Comparison of ENCODE assay signal across 21 cellular contexts in the genomic region with DNA sequence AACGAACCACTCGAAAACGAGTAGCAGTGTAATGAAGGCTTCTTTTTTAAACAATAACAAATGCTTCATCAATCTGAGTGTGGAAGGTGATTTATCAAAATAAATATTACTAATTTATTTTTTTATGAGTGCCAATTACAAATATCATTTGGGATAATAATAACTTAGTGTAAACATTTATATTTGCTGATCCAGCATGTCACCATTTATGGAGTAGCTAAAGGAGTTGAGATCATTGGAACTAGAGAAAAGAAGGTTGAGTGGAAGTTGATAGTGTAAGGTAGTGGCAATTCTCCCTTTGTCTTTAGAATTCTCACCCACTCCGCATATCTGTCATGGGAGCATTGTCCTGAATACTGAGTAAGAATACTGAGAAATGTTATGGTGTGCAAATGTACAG.
DNase-seq lines count a peak whose midpoint lies in the region; ATAC-seq, FAIRE-seq and TF ChIP-seq lines count a peak whose summit lies in the region.
"Had no signal": no experiment of that assay in that cellular context is flagged by ENCODE, and none has a peak within 500 bp of the region (broad histone marks: within the 10 kb centered on the region; RNA-seq: fewer than 3 reads in every experiment).

No MANE protein-coding gene starts in this region.

- peak overlapping the region; percentile 53; the same call in 1 of the 2 replicates for H2BK120ac ChIP-seq in IMR-90 (ENCODE audit: low read depth, low read length)

- H3K4me2 ChIP-seq in IMR-90 (ENCODE audit: low read depth, low read length) (no peak overlapping the region), K562 (ENCODE audit: insufficient read depth, low read length) (no peak overlapping the region)
- H3K4me2 ChIP-seq: BLaER1 treated with 17β-estradiol and CSF1 and Interleukin-3, amounts not matched to agents 10 nM and 100 nM had no signal

- no peak overlapping the region for H3K9ac ChIP-seq in IMR-90 (ENCODE audit: low read depth, low read length)
- H3K9ac ChIP-seq in K562 (ENCODE audit: insufficient read depth in 1 of 2, low read depth in 2 of 2, low read length in 2 of 2) = no peak overlapping the region
- H3K9ac ChIP-seq: BLaER1 treated with 17β-estradiol and CSF1 and Interleukin-3, amounts not matched to agents 10 nM and 100 nM had no signal

- H3K9me3 Mint-ChIP-seq in MCF 10A (ENCODE audit: unreplicated experiment) = no peaks in the 10 kb centered on the region
- H3K9me3 Mint-ChIP-seq: CD4-positive, alpha-beta T cell; CD8-positive, alpha-beta T cell had no signal

- no peak overlapping the region; the same call in 1 of the 2 replicates for H3K4ac ChIP-seq in IMR-90 (ENCODE audit: low read depth, low read length)

- H3K14ac ChIP-seq in IMR-90 (replicated peaks; ENCODE audit: low read depth, low read length) = no peak overlapping the region

- H3K27ac Mint-ChIP-seq in MCF 10A (ENCODE audit: low read depth, unreplicated experiment) = no peak overlapping the region
- H3K27ac Mint-ChIP-seq: B cell; CD4-positive, alpha-beta T cell; CD8-positive, alpha-beta T cell had no signal

- H3K4me1 Mint-ChIP-seq in MCF 10A (ENCODE audit: insufficient read depth, unreplicated experiment) = peaks cover 22% of the 10 kb centered on the region
- H3K4me1 Mint-ChIP-seq: B cell had no signal

- TSS peak; percentile 5 for BruUV-seq in MCF 10A (replicated peaks; lab: Mats Ljungman, UMichigan)
- TSS peak; percentile 45 for BruUV-seq in IMR-90 (replicated peaks; lab: Mats Ljungman, UMichigan)
- no TSS peak for BruUV-seq in K562 (replicated peaks; lab: Mats Ljungman, UMichigan)

- no peaks in the 10 kb centered on the region for H3K79me2 ChIP-seq in K562 (ENCODE audit: control insufficient read depth, insufficient read depth, low read length)

- no peak overlapping the region for H3K56ac ChIP-seq in IMR-90 (ENCODE audit: extremely low read depth, insufficient read depth, low read length)

- dilution Hi-C loops in IMR-90 (cut with HindIII; ENCODE audit: low sequenced_read_pairs, unreplicated experiment) = no loop called here

- no peak for TF ChIP-seq CTCF in MCF 10A (IDR thresholded peaks at IDR 0.05; ENCODE audit: unreplicated experiment)
- no peak for TF ChIP-seq CTCF in breast epithelium (IDR thresholded peaks at IDR 0.05)
- TF ChIP-seq CTCF in IMR-90 (conservative IDR thresholded peaks at IDR 0.05; ENCODE audit: low read depth, low read length) = no peak
- TF ChIP-seq CTCF in K562 (IDR thresholded peaks at IDR 0.05 in 2 of 3, conservative IDR thresholded peaks at IDR 0.05 in 1 of 3; ENCODE audit: insufficient read depth in 2 of 3, low read depth in 1 of 3, low read length in 3 of 3) = no peak
- no peak for TF ChIP-seq CTCF in uterus (IDR thresholded peaks at IDR 0.05)

- H3K9me1 ChIP-seq in IMR-90 (ENCODE audit: insufficient read depth, low read length) (peaks cover 16% of the 10 kb centered on the region), K562 (ENCODE audit: control insufficient read depth, insufficient read depth, low read length) (no peaks in the 10 kb centered on the region)

- no peak for FAIRE-seq in K562 (lab: Jason Lieb, UNC)
- FAIRE-seq: D721Med, G401.6, GM12891, GM19239 had no signal

- H4K91ac ChIP-seq in IMR-90 (ENCODE audit: insufficient read depth, low read depth, low read length) = peak overlapping the region; percentile 47

- ATAC-seq in IMR-90 (ENCODE audit: low read depth) = no peak
- ATAC-seq in K562 = no peak
- ATAC-seq in right cardiac atrium = no peak
- ATAC-seq: CD8-positive, alpha-beta T cell had no signal

- H3K9me3 ChIP-seq in breast epithelium (no peaks in the 10 kb centered on the region), IMR-90 (ENCODE audit: control insufficient read depth, insufficient read depth, low read length) (no peaks in the 10 kb centered on the region), K562 (replicated peaks; ENCODE audit: control insufficient read depth, insufficient read depth, low read depth, low read length) (no peaks in the 10 kb centered on the region), right cardiac atrium (ENCODE audit: control insufficient read depth, low read length) (no peaks in the 10 kb centered on the region), uterus (no peaks in the 10 kb centered on the region)
- H3K9me3 ChIP-seq: Caco-2 had no signal

- H2AK9ac ChIP-seq in IMR-90 (replicated peaks; ENCODE audit: low read depth, low read length, poor library complexity) = no peak overlapping the region

- no CpG with 5 or more reads among the region's 4 CpGs for WGBS in IMR-90 (ENCODE audit: extremely low coverage in 2 of 2, insufficient read length in 1 of 2), 2 experiments
- WGBS in K562 (ENCODE audit: insufficient coverage, low coverage, missing lambda C conversion rate) = 67% methylated on average over 4 of the region's 4 CpGs
- WGBS in right cardiac atrium = 96% methylated on average over 4 of the region's 4 CpGs

- H3K4me1 ChIP-seq in breast epithelium (no peaks in the 10 kb centered on the region), IMR-90 (ENCODE audit: control insufficient read depth, insufficient read depth, low read length) (peaks cover 26% of the 10 kb centered on the region), K562 (replicated peaks in 1 of 2; ENCODE audit: control insufficient read depth in 2 of 2, insufficient read depth in 2 of 2, low read length in 2 of 2) (peaks cover 4 to 12% of the 10 kb centered on the region in 2 experiments; a peak in 4 of 5 replicates), right cardiac atrium (ENCODE audit: control insufficient read depth, insufficient read depth, low read length) (no peaks in the 10 kb centered on the region), uterus (no peaks in the 10 kb centered on the region)

- TF ChIP-seq RAD21 in IMR-90 (IDR thresholded peaks at IDR 0.05; ENCODE audit: low read length) (no peak), K562 (CRISPR knock-in tag; conservative IDR thresholded peaks at IDR 0.05 in 1 of 2, IDR thresholded peaks at IDR 0.05 in 1 of 2) (no peak)

- POLR2A ChIA-PET in MCF 10A (lab: Yijun Ruan, JAX) = no interaction called here
- POLR2A ChIA-PET in IMR-90 (lab: Charles Lee; ENCODE audit: unreplicated experiment) = no interaction called here
- POLR2A ChIA-PET in K562 (lab: Yijun Ruan, JAX) = no interaction called here

- H3K27me3 ChIP-seq in breast epithelium (no peaks in the 10 kb centered on the region), IMR-90 (ENCODE audit: control insufficient read depth, insufficient read depth, low read length) (no peaks in the 10 kb centered on the region), K562 (ENCODE audit: control insufficient read depth in 2 of 2, insufficient read depth in 2 of 2, low read length in 2 of 2) (no peaks in the 10 kb centered on the region), right cardiac atrium (ENCODE audit: control insufficient read depth, insufficient read depth) (no peaks in the 10 kb centered on the region), uterus (no peaks in the 10 kb centered on the region)
- H3K27me3 ChIP-seq: BLaER1 treated with 17β-estradiol and CSF1 and Interleukin-3, amounts not matched to agents 10 nM and 100 nM had no signal

- DNase-seq in MCF 10A (ENCODE audit: unreplicated experiment) (no peak), breast epithelium (ENCODE audit: low spot score in 2 of 2) (no peak), IMR-90 (no peak), K562 (ENCODE audit: extremely low read depth in 1 of 4, low spot score in 3 of 4) (no peak), right cardiac atrium (no peak), uterus (no peak)
- DNase-seq: AML-193; Caco-2; Calu3; CD4-positive, alpha-beta T cell; CD8-positive, alpha-beta T cell; DMS79 treated with DMSO at 0.1 percent for 48 hours; GF-D8 had no signal

- H3K4me3 ChIP-seq in breast epithelium (no peak overlapping the region), IMR-90 (ENCODE audit: insufficient read depth, low read depth, low read length) (no peak overlapping the region), K562 (no peak overlapping the region), right cardiac atrium (ENCODE audit: low read length) (no peak overlapping the region), uterus (no peak overlapping the region)
- H3K4me3 ChIP-seq: BLaER1 treated with 17β-estradiol and CSF1 and Interleukin-3, amounts not matched to agents 10 nM and 100 nM had no signal

- H2BK5ac ChIP-seq in IMR-90 (ENCODE audit: low read depth, low read length, poor library complexity, severe bottlenecking) = no peak overlapping the region

- no peak overlapping the region for H3K27ac ChIP-seq in breast epithelium
- H3K27ac ChIP-seq in IMR-90 (ENCODE audit: insufficient read depth, low read length) = no peak overlapping the region
- no peak overlapping the region for H3K27ac ChIP-seq in K562 (ENCODE audit: extremely low read depth, low read depth, low read length)
- no peak overlapping the region for H3K27ac ChIP-seq in right cardiac atrium (ENCODE audit: low read length)
- no peak overlapping the region for H3K27ac ChIP-seq in uterus
- H3K27ac ChIP-seq: 22Rv1; BLaER1 treated with 17β-estradiol and CSF1 and Interleukin-3, amounts not matched to agents 10 nM and 100 nM; C4-2B had no signal

- H2AFZ ChIP-seq in IMR-90 (replicated peaks; ENCODE audit: low read length, poor library complexity) (no peak overlapping the region), K562 (ENCODE audit: low read depth, low read length) (no peak overlapping the region)

- no peak overlapping the region for H2AK5ac ChIP-seq in IMR-90 (ENCODE audit: low read depth, low read length)

- no peaks in the 10 kb centered on the region for H3K36me3 ChIP-seq in breast epithelium
- H3K36me3 ChIP-seq in IMR-90 (ENCODE audit: control insufficient read depth, insufficient read depth, low read length) = no peaks in the 10 kb centered on the region
- peaks cover 4% of the 10 kb centered on the region; the same call in 1 of the 3 replicates for H3K36me3 ChIP-seq in K562 (ENCODE audit: control insufficient read depth, insufficient read depth, low read length)
- no peaks in the 10 kb centered on the region for H3K36me3 ChIP-seq in uterus

- peaks cover 4% of the 10 kb centered on the region; the same call in 1 of the 2 replicates for H4K20me1 ChIP-seq in IMR-90 (ENCODE audit: insufficient read depth, low read length)
- H4K20me1 ChIP-seq in K562 (replicated peaks; ENCODE audit: control insufficient read depth, insufficient read depth, low read length) = no peaks in the 10 kb centered on the region
- H4K20me1 ChIP-seq: BLaER1 treated with 17β-estradiol and CSF1 and Interleukin-3, amounts not matched to agents 10 nM and 100 nM had no signal

- H4K5ac ChIP-seq in IMR-90 (ENCODE audit: low read depth, low read length) = no peak overlapping the region

- intact Hi-C loops in MCF 10A (cut with micrococcal nuclease) = no loop called here
- intact Hi-C loops in breast epithelium (cut with DNase I; ENCODE audit: low total_unique reads) = no loop called here
- intact Hi-C loops in IMR-90 (cut with micrococcal nuclease) = loop anchor here (2.0 kb wide), 1 partner anchor 67 kb away; a partner anchor contains a TSS
- intact Hi-C loops in K562 (cut with micrococcal nuclease) = no loop called here
- intact Hi-C loops in right cardiac atrium (cut with DNase I) = loop anchor here in 1 of 4 donors (5.0 kb wide), 1 partner anchor 40 kb away; no protein-coding TSS in a partner anchor
- intact Hi-C loops in uterus (cut with DNase I; ENCODE audit: low total_unique reads) = no loop called here

- H3K36me3 Mint-ChIP-seq in MCF 10A (ENCODE audit: insufficient read depth, unreplicated experiment) = no peaks in the 10 kb centered on the region
- H3K36me3 Mint-ChIP-seq: CD8-positive, alpha-beta T cell had no signal

- in situ Hi-C loops in IMR-90 (cut with MboI; ENCODE audit: low sequenced_read_pairs) (loop anchor here (10.0 kb wide), 1 partner anchor 917 kb away; no protein-coding TSS in a partner anchor), K562 (cut with MboI) (no loop called here)

- H4K8ac ChIP-seq in IMR-90 (ENCODE audit: low read depth in 2 of 2, low read length in 2 of 2) = no peak overlapping the region

- H3K79me1 ChIP-seq in IMR-90 (ENCODE audit: low read depth in 1 of 2, low read length in 2 of 2) = peaks cover 0 to 5% of the 10 kb centered on the region in 2 experiments; a peak in 2 of 4 replicates

- H2BK20ac ChIP-seq in IMR-90 (ENCODE audit: low read depth, low read length) = 0 out of 2 replicates have a peak overlapping the region, but pooled peaks have one; percentile 36

- CTCF ChIA-PET in MCF 10A (lab: Yijun Ruan, JAX) = interaction anchor here (0.6 to 0.9 kb wide), 4 partner anchors 8 to 1029 kb away, joined by 3 to 4 read pairs (median 4); no protein-coding TSS in a partner anchor
- CTCF ChIA-PET in IMR-90 (lab: Yijun Ruan, JAX) = no interaction called here
- CTCF ChIA-PET in K562 (lab: Yijun Ruan, JAX; ENCODE audit: low intra/inter-chr PET ratio) = no interaction called here

- H3K23ac ChIP-seq in IMR-90 (ENCODE audit: low read depth, low read length) = no peak overlapping the region

- H2BK15ac ChIP-seq in IMR-90 (ENCODE audit: low read depth, low read length) = peak overlapping the region; percentile 56; the same call in 1 of the 3 replicates

- TF ChIP-seq EP300 in K562 (IDR thresholded peaks at IDR 0.05; ENCODE audit: low read length) = no peak

- H3K18ac ChIP-seq in IMR-90 (ENCODE audit: low read depth, low read length) = no peak overlapping the region

- no peak for TF ChIP-seq POLR2A in breast epithelium (IDR thresholded peaks at IDR 0.05)
- TF ChIP-seq POLR2A in IMR-90 (IDR thresholded peaks at IDR 0.05; ENCODE audit: low read depth, low read length) = no peak
- no peak for TF ChIP-seq POLR2A in K562 (conservative IDR thresholded peaks at IDR 0.05)
- no peak for TF ChIP-seq POLR2A in uterus (IDR thresholded peaks at IDR 0.05)

- H3K4me3 Mint-ChIP-seq in MCF 10A (ENCODE audit: unreplicated experiment) = no peak overlapping the region
- H3K4me3 Mint-ChIP-seq: B cell; CD4-positive, alpha-beta T cell; CD8-positive, alpha-beta T cell had no signal

- H3K27me3 Mint-ChIP-seq in MCF 10A (ENCODE audit: insufficient read depth, unreplicated experiment) = no peaks in the 10 kb centered on the region
- H3K27me3 Mint-ChIP-seq: B cell; CD4-positive, alpha-beta T cell had no signal
